ENCODE assay signal across 9 cellular contexts in genomic region chr15:85623648-85624047, GRCh38.
DNase-seq lines count a peak whose midpoint lies in the region; ATAC-seq and TF ChIP-seq lines count a peak whose summit lies in the region.
"Had no signal": no experiment of that assay in that cellular context is flagged by ENCODE, and none has a peak within 500 bp of the region (broad histone marks: within the 10 kb centered on the region; RNA-seq: fewer than 3 reads in every experiment).

No MANE protein-coding gene starts in this region.

- H3K36me3 ChIP-seq in mucosa of rectum (ENCODE audit: control insufficient read depth in 2 of 2, insufficient read depth in 2 of 2, low read length in 2 of 2) (peaks cover 7 to 14% of the 10 kb centered on the region in 2 donors), aorta (ENCODE audit: control insufficient read depth in 1 of 2, insufficient read depth in 2 of 2, low read length in 1 of 2) (no peaks in the 10 kb centered on the region), thyroid gland (no peaks in the 10 kb centered on the region)

- H3K4me1 ChIP-seq in mucosa of rectum (ENCODE audit: control insufficient read depth in 2 of 2, insufficient read depth in 2 of 2, low read length in 2 of 2): peaks cover 21 to 22% of the 10 kb centered on the region in 2 donors
- peaks cover 5 to 12% of the 10 kb centered on the region in 2 donors for H3K4me1 ChIP-seq in aorta (ENCODE audit: control insufficient read depth in 1 of 2, insufficient read depth in 2 of 2, low read length in 2 of 2)
- peaks cover 13 to 24% of the 10 kb centered on the region in 2 donors for H3K4me1 ChIP-seq in thyroid gland

- H3K9me3 ChIP-seq in mucosa of rectum (ENCODE audit: control insufficient read depth in 2 of 2, low read length in 2 of 2) (no peaks in the 10 kb centered on the region), aorta (ENCODE audit: control insufficient read depth, low read length) (no peaks in the 10 kb centered on the region), thyroid gland (no peaks in the 10 kb centered on the region)

- H3K27me3 ChIP-seq in mucosa of rectum (ENCODE audit: control insufficient read depth in 2 of 2, insufficient read depth in 2 of 2, low read length in 2 of 2) (no peaks in the 10 kb centered on the region), aorta (ENCODE audit: control insufficient read depth in 1 of 2, insufficient read depth in 2 of 2, low read length in 1 of 2) (no peaks in the 10 kb centered on the region), thyroid gland (no peaks in the 10 kb centered on the region)

- no peak overlapping the region for H3K9ac ChIP-seq in mucosa of rectum (ENCODE audit: low read depth in 1 of 2, low read length in 2 of 2)

- H3K36me3 Mint-ChIP-seq in stimulated activated naive CD8-positive, alpha-beta T cell treated with anti-CD3 and anti-CD28 coated beads, Interleukin-15, Interleukin-2, amounts not matched to agents 100 ng/mL and 50 ng/mL, for 24 hours (ENCODE audit: low read depth): peaks cover 29% of the 10 kb centered on the region

- WGBS in aorta, 2 donors: 2 to 3% methylated on average over 2 of the region's 2 CpGs
- WGBS in thyroid gland, 2 donors: 83 to 87% methylated on average over 2 of the region's 2 CpGs

- intact Hi-C loops in aorta (cut with DNase I): loop anchor here (5.0 to 10.0 kb wide), 3 partner anchors 44 to 81 kb away; no protein-coding TSS in a partner anchor
- intact Hi-C loops in thyroid gland (cut with DNase I): no loop called here

- no peak for TF ChIP-seq CTCF in thyroid gland (IDR thresholded peaks at IDR 0.05)

- H3K4me3 Mint-ChIP-seq in stimulated activated naive CD8-positive, alpha-beta T cell treated with anti-CD3 and anti-CD28 coated beads, Interleukin-15, Interleukin-2, amounts not matched to agents 100 ng/mL and 50 ng/mL, for 24 hours: peak overlapping the region; percentile 40

- no peak for TF ChIP-seq POLR2A in thyroid gland (IDR thresholded peaks at IDR 0.05)

- H3K27me3 Mint-ChIP-seq in stimulated activated naive CD8-positive, alpha-beta T cell treated with anti-CD3 and anti-CD28 coated beads, Interleukin-15, Interleukin-2, amounts not matched to agents 100 ng/mL and 50 ng/mL, for 24 hours: no peaks in the 10 kb centered on the region

- H3K9me3 Mint-ChIP-seq in stimulated activated naive CD8-positive, alpha-beta T cell treated with anti-CD3 and anti-CD28 coated beads, Interleukin-15, Interleukin-2, amounts not matched to agents 100 ng/mL and 50 ng/mL, for 24 hours: no peaks in the 10 kb centered on the region

- no peak for DNase-seq in stimulated activated naive CD8-positive, alpha-beta T cell treated with anti-CD3 and anti-CD28 coated beads, Interleukin-15, Interleukin-2, amounts not matched to agents 100 U/mL and 50 U/mL, for 24 hours
- DNase-seq in amniotic epithelial cell (ENCODE audit: low read depth) (peak; percentile 41), aorta (no peak), KG1 (lab: John Stamatoyannopoulos, UW) (no peak), DMS79 (lab: John Stamatoyannopoulos, UW) (no peak), thyroid gland (no peak)
- DNase-seq: Calu3 had no signal

- peak overlapping the region; percentile 57 for H3K27ac Mint-ChIP-seq in stimulated activated naive CD8-positive, alpha-beta T cell treated with anti-CD3 and anti-CD28 coated beads, Interleukin-15, Interleukin-2, amounts not matched to agents 100 ng/mL and 50 ng/mL, for 24 hours

- H3K27ac ChIP-seq in mucosa of rectum (ENCODE audit: low read depth in 2 of 2, low read length in 2 of 2): peak overlapping the region; percentile 49 to 73
- H3K27ac ChIP-seq in aorta (ENCODE audit: low read depth in 1 of 2, low read length in 2 of 2): peak overlapping the region; percentile 69 to 88
- peak overlapping the region in 1 of 3 donors; percentile 59 for H3K27ac ChIP-seq in thyroid gland

- no peak for ATAC-seq in stimulated activated naive CD8-positive, alpha-beta T cell treated with anti-CD3 and anti-CD28 coated beads, Interleukin-15, Interleukin-2, amounts not matched to agents 100 U/mL and 50 U/mL, for 24 hours
- ATAC-seq in aorta (ENCODE audit: low FRiP score): peak; percentile 26

- H3K4me1 Mint-ChIP-seq in stimulated activated naive CD8-positive, alpha-beta T cell treated with anti-CD3 and anti-CD28 coated beads, Interleukin-15, Interleukin-2, amounts not matched to agents 100 ng/mL and 50 ng/mL, for 24 hours (ENCODE audit: low read depth): peaks cover 56% of the 10 kb centered on the region

- H3K4me3 ChIP-seq in mucosa of rectum (ENCODE audit: low read length in 2 of 2) (peak overlapping the region; percentile 29 to 45), aorta (ENCODE audit: low read length in 2 of 2) (peak overlapping the region; percentile 11 to 75), thyroid gland (replicated peaks in 1 of 3) (no peak overlapping the region)

Comparison
In these comparisons a context has a peak if more than half of its experiments do, and no peak if none do; other contexts are left out.
1. H3K4me3 ChIP-seq: peak in mucosa of rectum (2 of 2) and aorta (2 of 2); none in thyroid gland (0 of 3).